In the genomic region with DNA sequence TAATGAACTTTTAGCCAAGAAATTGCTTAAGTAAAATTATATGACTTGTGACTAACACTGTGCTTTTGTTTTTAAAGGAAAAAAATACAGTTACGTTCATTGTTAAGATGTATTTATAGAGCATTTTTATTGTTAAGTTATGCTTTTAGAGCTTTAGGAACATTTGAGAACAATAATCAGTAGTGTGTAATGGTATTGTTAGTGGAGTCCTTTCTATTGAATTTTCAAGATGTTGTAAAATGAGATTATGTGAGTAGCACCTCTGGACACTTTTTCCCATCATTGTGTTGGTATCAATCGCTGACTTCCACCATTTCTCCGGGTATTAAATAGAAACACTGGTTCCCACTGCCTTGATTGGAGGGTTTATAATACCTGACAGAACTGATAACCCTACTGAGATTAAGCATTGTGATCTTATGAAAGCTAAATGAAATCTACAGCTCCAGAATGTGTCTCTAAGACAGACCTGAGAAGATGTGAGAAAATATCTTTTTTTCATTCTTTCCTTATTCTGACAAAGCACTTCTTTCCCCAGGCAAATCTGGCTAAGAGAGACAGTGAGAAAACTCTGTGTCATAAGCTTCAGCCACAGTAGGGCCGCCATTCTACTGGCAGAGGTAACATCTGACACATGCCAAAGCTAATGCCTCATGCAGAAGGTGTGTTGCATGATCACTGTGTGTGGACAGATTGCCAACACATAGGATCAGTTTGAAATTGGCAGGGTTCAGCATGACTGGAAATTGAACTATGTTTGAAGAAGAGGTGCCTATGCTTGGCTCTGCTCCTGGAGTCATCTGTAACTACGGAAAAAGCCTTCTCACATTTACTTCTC, we compare ENCODE assay signal across 15 cellular contexts.
"Had no signal": no experiment of that assay in that cellular context is flagged by ENCODE, and none has a peak within 500 bp of the region (broad histone marks: within the 10 kb centered on the region; RNA-seq: fewer than 3 reads in every experiment).

No MANE protein-coding gene starts in this region.

- H3K4me1 ChIP-seq: ascending aorta, left lung, tibial nerve had no signal

- H3K9me3 Mint-ChIP-seq: activated naive CD4-positive, alpha-beta T cell treated with anti-CD3 and anti-CD28 coated beads for 36 hours; activated T-helper 2 cell treated with anti-CD3 and anti-CD28 coated beads, Interferon-gamma antibody, Interleukin-2, Interleukin-4, amounts not matched to agents 10 μg/mL and 5 μg/mL and 100 μg/mL, durations not matched to agents 14 hours and 24 hours and 36 hours had no signal

- H3K27ac ChIP-seq: ascending aorta, dorsolateral prefrontal cortex, left lung, tibial nerve had no signal

- ATAC-seq: activated CD4-positive, CD25-positive, alpha-beta regulatory T cell treated with anti-CD3 and anti-CD28 coated beads, Interleukin-2, amount 50 U/mL, for 24 hours; activated CD8-positive, alpha-beta memory T cell treated with anti-CD3 and anti-CD28 coated beads, Interleukin-2, amount 10 ng/mL, durations not matched to agents 7 days and 5 days; left lung; naive thymus-derived CD8-positive, alpha-beta T cell had no signal

- H3K27me3 ChIP-seq: ascending aorta, left lung, tibial nerve had no signal

- DNase-seq: activated CD4-positive, alpha-beta T cell treated with anti-CD3 and anti-CD28 coated beads, Interleukin-2, amount 50 U/mL, for 4 hours; activated CD8-positive, alpha-beta memory T cell treated with anti-CD3 and anti-CD28 coated beads, Interleukin-2, amount 10 ng/mL, durations not matched to agents 7 days and 5 days; activated naive CD4-positive, alpha-beta T cell treated with anti-CD3 and anti-CD28 coated beads for 36 hours; activated T-cell treated with anti-CD3 and anti-CD28 coated beads, Interleukin-2, amount 50 U/mL, for 1 hour; dorsolateral prefrontal cortex; left lung; naive thymus-derived CD8-positive, alpha-beta T cell; retina; stimulated activated CD4-positive, alpha-beta T cell treated with anti-CD3 and anti-CD28 coated beads, Interleukin-2, amount 100 ng/mL, for 48 hours; stimulated activated naive CD4-positive, alpha-beta T cell had no signal

- H3K9me3 ChIP-seq: ascending aorta, left lung, tibial nerve had no signal

- H3K4me1 Mint-ChIP-seq: activated CD8-positive, alpha-beta memory T cell treated with anti-CD3 and anti-CD28 coated beads, Interleukin-2, amount 10 ng/mL, durations not matched to agents 7 days and 5 days; memory B cell; naive thymus-derived CD8-positive, alpha-beta T cell had no signal

- H3K36me3 ChIP-seq: ascending aorta, left lung, tibial nerve had no signal

- H3K27me3 Mint-ChIP-seq: activated CD8-positive, alpha-beta memory T cell treated with anti-CD3 and anti-CD28 coated beads, Interleukin-2, amount 10 ng/mL, durations not matched to agents 7 days and 5 days; memory B cell; naive thymus-derived CD8-positive, alpha-beta T cell had no signal

- H3K4me3 Mint-ChIP-seq: activated CD8-positive, alpha-beta memory T cell treated with anti-CD3 and anti-CD28 coated beads, Interleukin-2, amount 10 ng/mL, durations not matched to agents 7 days and 5 days; activated naive CD4-positive, alpha-beta T cell treated with anti-CD3 and anti-CD28 coated beads for 36 hours; memory B cell; naive thymus-derived CD8-positive, alpha-beta T cell had no signal

- H3K4me3 ChIP-seq: ascending aorta, dorsolateral prefrontal cortex, left lung, tibial nerve had no signal

- H3K36me3 Mint-ChIP-seq: activated CD8-positive, alpha-beta memory T cell treated with anti-CD3 and anti-CD28 coated beads, Interleukin-2, amount 10 ng/mL, durations not matched to agents 7 days and 5 days; memory B cell; naive thymus-derived CD8-positive, alpha-beta T cell had no signal

- H3K27ac Mint-ChIP-seq: activated CD8-positive, alpha-beta memory T cell treated with anti-CD3 and anti-CD28 coated beads, Interleukin-2, amount 10 ng/mL, durations not matched to agents 7 days and 5 days; activated naive CD4-positive, alpha-beta T cell treated with anti-CD3 and anti-CD28 coated beads for 36 hours; activated T-helper 2 cell treated with anti-CD3 and anti-CD28 coated beads, Interferon-gamma antibody, Interleukin-2, Interleukin-4, amounts not matched to agents 10 μg/mL and 5 μg/mL and 100 μg/mL, durations not matched to agents 14 hours and 24 hours and 36 hours; memory B cell; naive thymus-derived CD8-positive, alpha-beta T cell had no signal
